Comparison of ENCODE assay signal across 26 cellular contexts in the genomic region with DNA sequence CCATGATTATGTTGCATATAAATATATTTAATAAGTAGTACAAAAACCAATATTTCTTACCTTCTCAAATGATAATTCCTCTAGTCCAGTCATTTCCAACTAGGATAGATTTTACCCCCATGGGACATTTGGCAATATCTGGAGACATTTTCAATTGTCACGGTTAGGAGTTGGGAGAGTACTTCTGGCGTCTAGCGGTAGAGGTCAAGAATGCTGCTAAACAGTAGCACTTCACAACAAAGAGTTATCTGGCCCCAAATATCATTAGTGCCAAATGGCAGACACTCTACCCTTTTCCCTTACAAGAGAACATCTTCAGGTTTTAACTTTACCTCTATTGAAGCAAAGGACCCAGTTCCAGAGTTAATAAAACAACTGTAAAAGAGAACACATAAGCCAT.
"Had no signal": no experiment of that assay in that cellular context is flagged by ENCODE, and none has a peak within 500 bp of the region (broad histone marks: within the 10 kb centered on the region; RNA-seq: fewer than 3 reads in every experiment).

No MANE protein-coding gene starts in this region.

- H3K36me3 Mint-ChIP-seq: naive B cell; natural killer cell treated with Interleukin-12 subunit alpha and Interleukin-12 subunit beta and Interleukin-15 and Interleukin-18, amount 100 ng/mL, for 72 hours; stimulated activated effector memory CD8-positive, alpha-beta T cell treated with anti-CD3 and anti-CD28 coated beads, Interleukin-12 subunit alpha, Interleukin-12 subunit beta, amount 100 ng/mL, for 72 hours had no signal

- DNase-seq: dorsolateral prefrontal cortex; effector CD4-positive, alpha-beta T cell; foreskin keratinocyte; heart left ventricle; kidney; left lung; naive B cell; pancreas; retina; right lobe of liver; stimulated activated CD4-positive, alpha-beta T cell treated with anti-CD3 and anti-CD28 coated beads, Interleukin-12 subunit alpha, Interleukin-12 subunit beta, amount 100 ng/mL, for 4 hours; stimulated activated CD4-positive, alpha-beta T cell treated with anti-CD3 and anti-CD28 coated beads, Interleukin-1b, Interleukin-23, amount 100 ng/mL, for 48 hours; stimulated activated CD4-positive, alpha-beta T cell treated with anti-CD3 and anti-CD28 coated beads, Interleukin-4, amount 100 ng/mL, for 1 hour; stimulated activated naive CD4-positive, alpha-beta T cell treated with Interleukin-2 at 50 U/mL for 16 hours; stomach; thyroid gland had no signal

- H3K4me1 ChIP-seq: foreskin keratinocyte, heart left ventricle, left lung, pancreas, right lobe of liver, stomach, thyroid gland, vagina had no signal

- H3K4me3 Mint-ChIP-seq: naive B cell; natural killer cell treated with Interleukin-12 subunit alpha and Interleukin-12 subunit beta and Interleukin-15 and Interleukin-18, amount 100 ng/mL, for 72 hours; neural crest cell; stimulated activated effector memory CD8-positive, alpha-beta T cell treated with anti-CD3 and anti-CD28 coated beads, Interleukin-12 subunit alpha, Interleukin-12 subunit beta, amount 100 ng/mL, for 72 hours had no signal

- H3K27ac Mint-ChIP-seq: naive B cell; natural killer cell treated with Interleukin-12 subunit alpha and Interleukin-12 subunit beta and Interleukin-15 and Interleukin-18, amount 100 ng/mL, for 72 hours; stimulated activated effector memory CD8-positive, alpha-beta T cell treated with anti-CD3 and anti-CD28 coated beads, Interleukin-12 subunit alpha, Interleukin-12 subunit beta, amount 100 ng/mL, for 72 hours had no signal

- H3K79me2 ChIP-seq: hepatocyte had no signal

- H3K27me3 Mint-ChIP-seq: naive B cell; natural killer cell treated with Interleukin-12 subunit alpha and Interleukin-12 subunit beta and Interleukin-15 and Interleukin-18, amount 100 ng/mL, for 72 hours had no signal

- H3K9me3 ChIP-seq: esophagus muscularis mucosa, gastroesophageal sphincter, heart left ventricle, left lung, neutrophil, pancreas, right lobe of liver, stomach, thyroid gland, vagina had no signal

- H3K36me3 ChIP-seq: neutrophil, pancreas, vagina had no signal

- H3K4me2 ChIP-seq: hepatocyte, smooth muscle cell had no signal

- H3K9me3 Mint-ChIP-seq: natural killer cell treated with Interleukin-12 subunit alpha and Interleukin-12 subunit beta and Interleukin-15 and Interleukin-18, amount 100 ng/mL, for 72 hours; neural crest cell had no signal

- H2AFZ ChIP-seq: hepatocyte had no signal

- H3K27ac ChIP-seq: dorsolateral prefrontal cortex, epithelial cell of prostate, esophagus muscularis mucosa, foreskin keratinocyte, gastroesophageal sphincter, heart left ventricle, hepatocyte, left lung, neutrophil, pancreas, right lobe of liver, stomach, thyroid gland, vagina had no signal

- ATAC-seq: foreskin keratinocyte; gastroesophageal sphincter; heart left ventricle; left lung; natural killer cell treated with Interleukin-12 subunit alpha and Interleukin-12 subunit beta and Interleukin-15 and Interleukin-18, amount 100 ng/mL, for 72 hours; pancreas; right lobe of liver; stimulated activated effector memory CD8-positive, alpha-beta T cell treated with anti-CD3 and anti-CD28 coated beads, Interleukin-12 subunit alpha, Interleukin-12 subunit beta, amount 100 ng/mL, for 72 hours had no signal

- H3K27me3 ChIP-seq: dorsolateral prefrontal cortex, esophagus muscularis mucosa, foreskin keratinocyte, gastroesophageal sphincter, heart left ventricle, hepatocyte, left lung, neutrophil, pancreas, right lobe of liver, stomach, thyroid gland, vagina had no signal

- H3K4me1 Mint-ChIP-seq: naive B cell; neural crest cell; stimulated activated effector memory CD8-positive, alpha-beta T cell treated with anti-CD3 and anti-CD28 coated beads, Interleukin-12 subunit alpha, Interleukin-12 subunit beta, amount 100 ng/mL, for 72 hours had no signal

- H3K4me3 ChIP-seq: dorsolateral prefrontal cortex, esophagus muscularis mucosa, gastroesophageal sphincter, heart left ventricle, hepatocyte, left lung, pancreas, right lobe of liver, smooth muscle cell, stomach, thyroid gland, vagina had no signal
